In the genomic region with DNA sequence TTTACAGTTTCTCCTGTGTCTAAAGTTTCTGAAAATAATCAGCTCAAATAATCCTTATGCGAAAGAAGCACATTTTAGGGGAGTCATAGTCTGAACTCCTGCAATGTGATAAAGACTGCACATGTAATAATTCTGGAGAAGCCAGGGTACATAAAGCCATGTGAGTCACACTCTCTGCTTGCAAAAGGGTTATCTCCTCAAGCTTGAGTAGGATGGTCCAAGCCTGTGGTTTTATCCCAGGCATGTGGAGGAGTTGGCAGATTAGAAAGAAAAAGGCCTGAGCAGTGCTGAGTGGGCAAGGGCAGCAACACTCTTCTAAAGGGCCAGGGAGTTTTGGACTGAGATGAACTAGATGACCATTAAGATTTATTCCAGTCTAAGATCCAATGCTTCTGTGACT, we compare ENCODE assay signal across 19 cellular contexts.
DNase-seq lines count a peak whose midpoint lies in the region; ATAC-seq, FAIRE-seq and TF ChIP-seq lines count a peak whose summit lies in the region.
"Had no signal": no experiment of that assay in that cellular context is flagged by ENCODE, and none has a peak within 500 bp of the region (broad histone marks: within the 10 kb centered on the region; RNA-seq: fewer than 3 reads in every experiment).

No MANE protein-coding gene starts in this region.

- H3K9me1 ChIP-seq in K562 (ENCODE audit: control insufficient read depth, insufficient read depth, low read length), result no peaks in the 10 kb centered on the region

- no TSS peak for BruUV-seq in K562 (replicated peaks; lab: Mats Ljungman, UMichigan)

- TF ChIP-seq RAD21 in K562 (CRISPR knock-in tag; conservative IDR thresholded peaks at IDR 0.05 in 1 of 2, IDR thresholded peaks at IDR 0.05 in 1 of 2), result no peak

- no peaks in the 10 kb centered on the region; the same call in 1 of the 2 replicates for H4K20me1 ChIP-seq in K562 (replicated peaks; ENCODE audit: control insufficient read depth, insufficient read depth, low read length)

- H3K79me2 ChIP-seq in K562 (ENCODE audit: control insufficient read depth, insufficient read depth, low read length), result no peaks in the 10 kb centered on the region

- in situ Hi-C loops in K562 (cut with MboI), result no loop called here

- no peak overlapping the region for H3K9ac ChIP-seq in K562 (ENCODE audit: insufficient read depth in 1 of 2, low read depth in 2 of 2, low read length in 2 of 2)

- H3K27me3 ChIP-seq in AG04450 (ENCODE audit: control insufficient read depth, insufficient read depth, low read length) (no peaks in the 10 kb centered on the region), K562 (ENCODE audit: control insufficient read depth in 2 of 2, insufficient read depth in 2 of 2, low read length in 2 of 2) (peaks cover 13 to 15% of the 10 kb centered on the region in 2 experiments; a peak in 4 of 5 replicates)
- H3K27me3 ChIP-seq: adrenal gland, suprapubic skin had no signal

- ATAC-seq in K562, result no peak
- ATAC-seq: activated T-cell treated with anti-CD3 and anti-CD28 coated beads, Interleukin-2, amount 50 U/mL, for 72 hours; natural killer cell had no signal

- WGBS in K562 (ENCODE audit: insufficient coverage, low coverage, missing lambda C conversion rate), result 0% methylated on average over 1 of the region's 1 CpG

- H3K4me1 ChIP-seq in K562 (replicated peaks in 1 of 2; ENCODE audit: control insufficient read depth in 2 of 2, insufficient read depth in 2 of 2, low read length in 2 of 2), result no peaks in the 10 kb centered on the region
- H3K4me1 ChIP-seq: adrenal gland, suprapubic skin had no signal

- no peak for TF ChIP-seq EP300 in K562 (IDR thresholded peaks at IDR 0.05; ENCODE audit: low read length)

- no peaks in the 10 kb centered on the region for H3K36me3 ChIP-seq in K562 (ENCODE audit: control insufficient read depth, insufficient read depth, low read length)
- H3K36me3 ChIP-seq: adrenal gland, suprapubic skin had no signal

- H3K4me2 ChIP-seq in K562 (ENCODE audit: insufficient read depth, low read length), result no peak overlapping the region

- CTCF ChIA-PET in AG04450 (lab: Charles Lee) (no interaction called here), K562 (lab: Yijun Ruan, JAX; ENCODE audit: low intra/inter-chr PET ratio) (no interaction called here)

- no peak for FAIRE-seq in HTR-8/SVneo (lab: Jason Lieb, UNC)
- FAIRE-seq in K562 (lab: Jason Lieb, UNC), result no peak
- FAIRE-seq: colon had no signal

- H3K4me3 ChIP-seq in AG04450 (ENCODE audit: low read depth, low read length) (no peak overlapping the region), K562 (no peak overlapping the region)
- H3K4me3 ChIP-seq: adrenal gland, suprapubic skin had no signal

- intact Hi-C loops in K562 (cut with micrococcal nuclease), result no loop called here

- no peak for TF ChIP-seq POLR2A in K562 (conservative IDR thresholded peaks at IDR 0.05)

- no peak overlapping the region for H2AFZ ChIP-seq in K562 (ENCODE audit: low read depth, low read length)

- TF ChIP-seq CTCF in AG04450 (IDR thresholded peaks at IDR 0.05; ENCODE audit: low read depth, low read length) (no peak), K562 (IDR thresholded peaks at IDR 0.05 in 2 of 3, conservative IDR thresholded peaks at IDR 0.05 in 1 of 3; ENCODE audit: insufficient read depth in 2 of 3, low read depth in 1 of 3, low read length in 3 of 3) (no peak)

- POLR2A ChIA-PET in AG04450 (lab: Yijun Ruan, JAX) (interaction anchor here (0.7 kb wide), 1 partner anchor 19 kb away, joined by 3 read pairs; no protein-coding TSS in a partner anchor), K562 (lab: Yijun Ruan, JAX) (no interaction called here)

- peak; percentile 18 for DNase-seq in AG04450 (ENCODE audit: low read depth, low spot score)
- peak; percentile 59 for DNase-seq in HTR-8/SVneo (ENCODE audit: insufficient read length, low spot score)
- DNase-seq in K562 (ENCODE audit: extremely low read depth in 1 of 4, low spot score in 3 of 4), result no peak
- peak; percentile 13 for DNase-seq in kidney glomerular epithelial cell (lab: John Stamatoyannopoulos, UW)
- no peak for DNase-seq in NCI-H1417 (lab: John Stamatoyannopoulos, UW)
- no peak for DNase-seq in NCI-H524 (lab: John Stamatoyannopoulos, UW)
- no peak for DNase-seq in NCI-H82 treated with DMSO at 0.1 percent for 48 hours (lab: John Stamatoyannopoulos, UW; ENCODE audit: unreplicated experiment)
- DNase-seq in NCI-H1436 treated with DMSO at 0.1 percent for 48 hours (lab: John Stamatoyannopoulos, UW), result no peak
- DNase-seq: activated CD4-positive, alpha-beta T cell treated with anti-CD3 and anti-CD28 coated beads, Interleukin-2, amount 50 U/mL, for 1 hour; activated T-cell treated with anti-CD3 and anti-CD28 coated beads, Interleukin-2, amount 50 U/mL, for 72 hours; adrenal gland; AML-193; hypothalamus; natural killer cell; NCI-H1092; SIG-M5; T1000 had no signal

- H3K27ac ChIP-seq in AG04450 (ENCODE audit: low read depth, low read length) (no peak overlapping the region), K562 (ENCODE audit: extremely low read depth, low read depth, low read length) (no peak overlapping the region)
- H3K27ac ChIP-seq: adrenal gland, suprapubic skin had no signal

- no peaks in the 10 kb centered on the region for H3K9me3 ChIP-seq in AG04450 (ENCODE audit: control insufficient read depth, insufficient read depth, low read length)
- no peaks in the 10 kb centered on the region for H3K9me3 ChIP-seq in K562 (replicated peaks; ENCODE audit: control insufficient read depth, insufficient read depth, low read depth, low read length)
- H3K9me3 ChIP-seq: adrenal gland had no signal

TF ChIP-seq in K562, 482 proteins besides CTCF, POLR2A, EP300 and RAD21:
- no peak for TF ChIP-seq ARNT (IDR thresholded peaks at IDR 0.05)
- TF ChIP-seq FOSL1 (tag; conservative IDR thresholded peaks at IDR 0.05), result 0 out of 2 replicates have a peak, but pooled peaks have one; percentile 40
- TF ChIP-seq, protein P1, sequence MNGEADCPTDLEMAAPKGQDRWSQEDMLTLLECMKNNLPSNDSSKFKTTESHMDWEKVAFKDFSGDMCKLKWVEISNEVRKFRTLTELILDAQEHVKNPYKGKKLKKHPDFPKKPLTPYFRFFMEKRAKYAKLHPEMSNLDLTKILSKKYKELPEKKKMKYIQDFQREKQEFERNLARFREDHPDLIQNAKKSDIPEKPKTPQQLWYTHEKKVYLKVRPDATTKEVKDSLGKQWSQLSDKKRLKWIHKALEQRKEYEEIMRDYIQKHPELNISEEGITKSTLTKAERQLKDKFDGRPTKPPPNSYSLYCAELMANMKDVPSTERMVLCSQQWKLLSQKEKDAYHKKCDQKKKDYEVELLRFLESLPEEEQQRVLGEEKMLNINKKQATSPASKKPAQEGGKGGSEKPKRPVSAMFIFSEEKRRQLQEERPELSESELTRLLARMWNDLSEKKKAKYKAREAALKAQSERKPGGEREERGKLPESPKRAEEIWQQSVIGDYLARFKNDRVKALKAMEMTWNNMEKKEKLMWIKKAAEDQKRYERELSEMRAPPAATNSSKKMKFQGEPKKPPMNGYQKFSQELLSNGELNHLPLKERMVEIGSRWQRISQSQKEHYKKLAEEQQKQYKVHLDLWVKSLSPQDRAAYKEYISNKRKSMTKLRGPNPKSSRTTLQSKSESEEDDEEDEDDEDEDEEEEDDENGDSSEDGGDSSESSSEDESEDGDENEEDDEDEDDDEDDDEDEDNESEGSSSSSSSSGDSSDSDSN (IDR thresholded peaks at IDR 0.05; ENCODE audit: borderline replicate concordance in 1 of 2, low read depth in 2 of 2, low read length in 2 of 2), result no peak
- TF ChIP-seq EZH2 (IDR thresholded peaks at IDR 0.05; ENCODE audit: borderline replicate concordance, low read depth, low read length), result no peak
- TF ChIP-seq ADNP (tag; IDR thresholded peaks at IDR 0.05), result no peak
- peak; percentile 19; the same call in 1 of the 2 replicates for TF ChIP-seq CBFA2T2 (conservative IDR thresholded peaks at IDR 0.05)
- no peak for TF ChIP-seq POLR2AphosphoS5 (IDR thresholded peaks at IDR 0.05; ENCODE audit: control insufficient read depth, insufficient read depth, low read depth, low read length)

Comparison
In these comparisons a context has a peak if more than half of its experiments do, and no peak if none do; other contexts are left out.
1. DNase-seq: peak in AG04450 (single experiment), HTR-8/SVneo (single experiment) and kidney glomerular epithelial cell (single experiment); none in K562 (0 of 4), NCI-H1417 (0 of 3), NCI-H524 (0 of 2), NCI-H82 treated with DMSO at 0.1 percent for 48 hours (single experiment) and NCI-H1436 treated with DMSO at 0.1 percent for 48 hours (single experiment).